Comparison of ENCODE assay signal across 11 cellular contexts in genomic region chr2:84427235-84428138, GRCh38.
DNase-seq lines count a peak whose midpoint lies in the region; ATAC-seq and TF ChIP-seq lines count a peak whose summit lies in the region.
"Had no signal": no experiment of that assay in that cellular context is flagged by ENCODE, and none has a peak within 500 bp of the region (broad histone marks: within the 10 kb centered on the region; RNA-seq: fewer than 3 reads in every experiment).

No MANE protein-coding gene starts in this region.

- peaks cover 20% of the 10 kb centered on the region for H3K4me1 ChIP-seq in adipocyte (ENCODE audit: control insufficient read depth, insufficient read depth, low read length)
- H3K4me1 ChIP-seq: SJSA1 had no signal

- no peaks in the 10 kb centered on the region for H3K9me3 ChIP-seq in adipocyte (ENCODE audit: control insufficient read depth, low read length)
- H3K9me3 ChIP-seq: SJSA1 had no signal

- peaks cover 77% of the 10 kb centered on the region for H3K36me3 ChIP-seq in adipocyte (ENCODE audit: control insufficient read depth, insufficient read depth, low read length, severe bottlenecking)

- H3K9ac ChIP-seq in adipocyte (ENCODE audit: low read length): no peak overlapping the region

- ATAC-seq in HG02840 (IDR thresholded peaks at IDR 0.05; ENCODE audit: low FRiP score, unreplicated experiment): peak; percentile 68
- ATAC-seq: esophagus mucosa had no signal

- TF ChIP-seq CTCF in retinal pigment epithelial cell (conservative IDR thresholded peaks at IDR 0.05; ENCODE audit: low read depth, low read length) (no peak), RWPE1 (conservative IDR thresholded peaks at IDR 0.05; ENCODE audit: low read depth) (no peak)

- DNase-seq in NOMO-1 (lab: John Stamatoyannopoulos, UW; ENCODE audit: unreplicated experiment in 2 of 2) (peak; percentile 35 to 71), NOMO-1 treated with dmso at 0.1 percent for 144 hours (lab: John Stamatoyannopoulos, UW; ENCODE audit: unreplicated experiment) (no peak), adipocyte (ENCODE audit: low read depth) (peak; percentile 60), retinal pigment epithelial cell (ENCODE audit: low read depth) (peak; percentile 50), RWPE1 (ENCODE audit: low spot score) (no peak), hippocampal formation (lab: John Stamatoyannopoulos, UW) (no peak), NCI-H1092 (lab: John Stamatoyannopoulos, UW) (no peak)

- no peak overlapping the region for H3K27ac ChIP-seq in RWPE1
- H3K27ac ChIP-seq: 22Rv1, SJSA1 had no signal

- H3K27me3 ChIP-seq in adipocyte (replicated peaks; ENCODE audit: control insufficient read depth, insufficient read depth, low read length): no peaks in the 10 kb centered on the region
- H3K27me3 ChIP-seq: SJSA1 had no signal

- CTCF ChIA-PET in RWPE1 (lab: Yijun Ruan, JAX): interaction anchor here (1.0 kb wide), 1 partner anchor 18 kb away, joined by 3 read pairs; no protein-coding TSS in a partner anchor

- H3K4me3 ChIP-seq in adipocyte (ENCODE audit: low read length): no peak overlapping the region
- H3K4me3 ChIP-seq in retinal pigment epithelial cell (ENCODE audit: low read length): no peak overlapping the region
- H3K4me3 ChIP-seq: SJSA1 had no signal

- POLR2A ChIA-PET in RWPE1 (lab: Yijun Ruan, JAX; ENCODE audit: low non-redundant PET): no interaction called here

Comparison
In these comparisons a context has a peak if more than half of its experiments do, and no peak if none do; other contexts are left out.
1. DNase-seq: peak in NOMO-1 (2 of 2), adipocyte (single experiment) and retinal pigment epithelial cell (single experiment); none in NOMO-1 treated with dmso at 0.1 percent for 144 hours (single experiment), RWPE1 (single experiment), hippocampal formation (0 of 2) and NCI-H1092 (single experiment).